In genomic region chr16:12187939-12188673, GRCh38 we compare ENCODE assay signal across 2 cellular contexts.
TF ChIP-seq lines count a peak whose summit lies in the region.

No MANE protein-coding gene starts in this region.

TF ChIP-seq in K562, 482 proteins besides CTCF, POLR2A, EP300 and RAD21 (continued from another document):
- TF ChIP-seq MEIS2 (IDR thresholded peaks at IDR 0.05; ENCODE audit: partially characterized antibody) (peak; percentile 12), ZC3H4 (CRISPR knock-in tag; IDR thresholded peaks at IDR 0.05; ENCODE audit: borderline replicate concordance) (no peak)

TF ChIP-seq in liver, 16 proteins besides CTCF, POLR2A, EP300 and RAD21 (continued from another document):
- TF ChIP-seq NR2F2 (IDR thresholded peaks at IDR 0.05) (no peak), FOXA2 (IDR thresholded peaks at IDR 0.05) (no peak), HNF4G (IDR thresholded peaks at IDR 0.05) (peak; percentile 9)
- TF ChIP-seq, protein P1, sequence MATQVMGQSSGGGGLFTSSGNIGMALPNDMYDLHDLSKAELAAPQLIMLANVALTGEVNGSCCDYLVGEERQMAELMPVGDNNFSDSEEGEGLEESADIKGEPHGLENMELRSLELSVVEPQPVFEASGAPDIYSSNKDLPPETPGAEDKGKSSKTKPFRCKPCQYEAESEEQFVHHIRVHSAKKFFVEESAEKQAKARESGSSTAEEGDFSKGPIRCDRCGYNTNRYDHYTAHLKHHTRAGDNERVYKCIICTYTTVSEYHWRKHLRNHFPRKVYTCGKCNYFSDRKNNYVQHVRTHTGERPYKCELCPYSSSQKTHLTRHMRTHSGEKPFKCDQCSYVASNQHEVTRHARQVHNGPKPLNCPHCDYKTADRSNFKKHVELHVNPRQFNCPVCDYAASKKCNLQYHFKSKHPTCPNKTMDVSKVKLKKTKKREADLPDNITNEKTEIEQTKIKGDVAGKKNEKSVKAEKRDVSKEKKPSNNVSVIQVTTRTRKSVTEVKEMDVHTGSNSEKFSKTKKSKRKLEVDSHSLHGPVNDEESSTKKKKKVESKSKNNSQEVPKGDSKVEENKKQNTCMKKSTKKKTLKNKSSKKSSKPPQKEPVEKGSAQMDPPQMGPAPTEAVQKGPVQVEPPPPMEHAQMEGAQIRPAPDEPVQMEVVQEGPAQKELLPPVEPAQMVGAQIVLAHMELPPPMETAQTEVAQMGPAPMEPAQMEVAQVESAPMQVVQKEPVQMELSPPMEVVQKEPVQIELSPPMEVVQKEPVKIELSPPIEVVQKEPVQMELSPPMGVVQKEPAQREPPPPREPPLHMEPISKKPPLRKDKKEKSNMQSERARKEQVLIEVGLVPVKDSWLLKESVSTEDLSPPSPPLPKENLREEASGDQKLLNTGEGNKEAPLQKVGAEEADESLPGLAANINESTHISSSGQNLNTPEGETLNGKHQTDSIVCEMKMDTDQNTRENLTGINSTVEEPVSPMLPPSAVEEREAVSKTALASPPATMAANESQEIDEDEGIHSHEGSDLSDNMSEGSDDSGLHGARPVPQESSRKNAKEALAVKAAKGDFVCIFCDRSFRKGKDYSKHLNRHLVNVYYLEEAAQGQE (IDR thresholded peaks at IDR 0.05), result peak; percentile 92
